Comparison of ENCODE assay signal across 1 cellular context in the genomic region with DNA sequence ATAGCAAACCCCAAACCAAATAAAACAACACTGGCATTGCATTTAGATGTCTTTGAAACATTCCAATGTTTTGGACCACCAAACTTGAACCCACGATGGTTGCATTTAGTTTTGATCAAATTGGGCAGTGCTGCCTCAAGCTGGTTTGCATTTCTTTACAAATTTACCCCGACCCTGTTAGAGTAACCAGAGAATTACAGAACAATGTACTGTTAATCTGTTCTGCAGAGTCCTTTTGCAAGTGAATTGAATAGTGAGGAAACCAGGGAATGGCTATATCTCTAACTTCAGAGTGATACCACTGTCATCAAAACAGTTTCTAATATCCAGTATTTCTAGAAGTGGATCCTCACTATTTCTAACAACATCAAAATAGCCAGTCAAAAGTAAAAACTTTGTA.
TF ChIP-seq lines count a peak whose summit lies in the region.

No MANE protein-coding gene starts in this region.

TF ChIP-seq in WTC11, 78 proteins besides CTCF, POLR2A, EP300 and RAD21 (continued from another document):
- TF ChIP-seq ARID4B (CRISPR knock-in tag; IDR thresholded peaks at IDR 0.05; ENCODE audit: borderline replicate concordance): no peak
- TF ChIP-seq E2F1 (CRISPR knock-in tag; IDR thresholded peaks at IDR 0.05): no peak
- TF ChIP-seq ZMAT4 (CRISPR knock-in tag; IDR thresholded peaks at IDR 0.05): no peak
- no peak for TF ChIP-seq ZNF232 (CRISPR knock-in tag; IDR thresholded peaks at IDR 0.05)
- TF ChIP-seq SOX15 (CRISPR knock-in tag; IDR thresholded peaks at IDR 0.05): no peak
- TF ChIP-seq ZNF671 (CRISPR knock-in tag; IDR thresholded peaks at IDR 0.05): no peak
- no peak for TF ChIP-seq PRRX2 (CRISPR knock-in tag; IDR thresholded peaks at IDR 0.05)
- no peak for TF ChIP-seq FOXK1 (CRISPR knock-in tag; IDR thresholded peaks at IDR 0.05)
- TF ChIP-seq USF2 (CRISPR knock-in tag; IDR thresholded peaks at IDR 0.05): no peak
- TF ChIP-seq E2F4 (CRISPR knock-in tag; IDR thresholded peaks at IDR 0.05; ENCODE audit: borderline replicate concordance, low read depth): no peak
- no peak for TF ChIP-seq AR (CRISPR knock-in tag; IDR thresholded peaks at IDR 0.05)
